In the genomic region with DNA sequence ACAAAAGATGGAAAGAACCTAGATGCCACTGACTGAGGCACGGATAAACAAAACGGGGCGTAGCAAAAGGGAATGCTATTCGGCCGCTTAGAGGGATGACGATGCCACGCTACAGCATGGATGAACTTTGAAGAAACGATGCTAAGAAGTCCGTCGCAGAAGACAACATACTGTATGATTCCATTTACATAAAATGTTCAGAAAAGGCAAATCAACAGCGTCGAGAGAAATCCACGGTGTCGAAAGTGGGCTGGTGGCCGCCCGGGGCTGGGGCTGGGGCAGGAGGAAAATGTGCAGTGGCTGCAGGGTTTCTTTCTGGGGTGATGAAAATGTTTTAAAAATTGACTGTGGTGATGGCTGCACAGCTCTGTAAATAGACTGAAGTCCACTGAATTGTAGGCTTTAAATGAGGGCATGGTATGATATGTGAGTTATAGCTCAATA, we compare ENCODE assay signal across 1 cellular context.
TF ChIP-seq lines count a peak whose summit lies in the region.

No MANE protein-coding gene starts in this region.

TF ChIP-seq in H1, 55 proteins besides CTCF, POLR2A, EP300 and RAD21:
- TF ChIP-seq RNF2 (IDR thresholded peaks at IDR 0.05; ENCODE audit: borderline replicate concordance, low read depth, low read length, missing control alignments, poor library complexity, severe bottlenecking) = no peak
- TF ChIP-seq, protein P1, sequence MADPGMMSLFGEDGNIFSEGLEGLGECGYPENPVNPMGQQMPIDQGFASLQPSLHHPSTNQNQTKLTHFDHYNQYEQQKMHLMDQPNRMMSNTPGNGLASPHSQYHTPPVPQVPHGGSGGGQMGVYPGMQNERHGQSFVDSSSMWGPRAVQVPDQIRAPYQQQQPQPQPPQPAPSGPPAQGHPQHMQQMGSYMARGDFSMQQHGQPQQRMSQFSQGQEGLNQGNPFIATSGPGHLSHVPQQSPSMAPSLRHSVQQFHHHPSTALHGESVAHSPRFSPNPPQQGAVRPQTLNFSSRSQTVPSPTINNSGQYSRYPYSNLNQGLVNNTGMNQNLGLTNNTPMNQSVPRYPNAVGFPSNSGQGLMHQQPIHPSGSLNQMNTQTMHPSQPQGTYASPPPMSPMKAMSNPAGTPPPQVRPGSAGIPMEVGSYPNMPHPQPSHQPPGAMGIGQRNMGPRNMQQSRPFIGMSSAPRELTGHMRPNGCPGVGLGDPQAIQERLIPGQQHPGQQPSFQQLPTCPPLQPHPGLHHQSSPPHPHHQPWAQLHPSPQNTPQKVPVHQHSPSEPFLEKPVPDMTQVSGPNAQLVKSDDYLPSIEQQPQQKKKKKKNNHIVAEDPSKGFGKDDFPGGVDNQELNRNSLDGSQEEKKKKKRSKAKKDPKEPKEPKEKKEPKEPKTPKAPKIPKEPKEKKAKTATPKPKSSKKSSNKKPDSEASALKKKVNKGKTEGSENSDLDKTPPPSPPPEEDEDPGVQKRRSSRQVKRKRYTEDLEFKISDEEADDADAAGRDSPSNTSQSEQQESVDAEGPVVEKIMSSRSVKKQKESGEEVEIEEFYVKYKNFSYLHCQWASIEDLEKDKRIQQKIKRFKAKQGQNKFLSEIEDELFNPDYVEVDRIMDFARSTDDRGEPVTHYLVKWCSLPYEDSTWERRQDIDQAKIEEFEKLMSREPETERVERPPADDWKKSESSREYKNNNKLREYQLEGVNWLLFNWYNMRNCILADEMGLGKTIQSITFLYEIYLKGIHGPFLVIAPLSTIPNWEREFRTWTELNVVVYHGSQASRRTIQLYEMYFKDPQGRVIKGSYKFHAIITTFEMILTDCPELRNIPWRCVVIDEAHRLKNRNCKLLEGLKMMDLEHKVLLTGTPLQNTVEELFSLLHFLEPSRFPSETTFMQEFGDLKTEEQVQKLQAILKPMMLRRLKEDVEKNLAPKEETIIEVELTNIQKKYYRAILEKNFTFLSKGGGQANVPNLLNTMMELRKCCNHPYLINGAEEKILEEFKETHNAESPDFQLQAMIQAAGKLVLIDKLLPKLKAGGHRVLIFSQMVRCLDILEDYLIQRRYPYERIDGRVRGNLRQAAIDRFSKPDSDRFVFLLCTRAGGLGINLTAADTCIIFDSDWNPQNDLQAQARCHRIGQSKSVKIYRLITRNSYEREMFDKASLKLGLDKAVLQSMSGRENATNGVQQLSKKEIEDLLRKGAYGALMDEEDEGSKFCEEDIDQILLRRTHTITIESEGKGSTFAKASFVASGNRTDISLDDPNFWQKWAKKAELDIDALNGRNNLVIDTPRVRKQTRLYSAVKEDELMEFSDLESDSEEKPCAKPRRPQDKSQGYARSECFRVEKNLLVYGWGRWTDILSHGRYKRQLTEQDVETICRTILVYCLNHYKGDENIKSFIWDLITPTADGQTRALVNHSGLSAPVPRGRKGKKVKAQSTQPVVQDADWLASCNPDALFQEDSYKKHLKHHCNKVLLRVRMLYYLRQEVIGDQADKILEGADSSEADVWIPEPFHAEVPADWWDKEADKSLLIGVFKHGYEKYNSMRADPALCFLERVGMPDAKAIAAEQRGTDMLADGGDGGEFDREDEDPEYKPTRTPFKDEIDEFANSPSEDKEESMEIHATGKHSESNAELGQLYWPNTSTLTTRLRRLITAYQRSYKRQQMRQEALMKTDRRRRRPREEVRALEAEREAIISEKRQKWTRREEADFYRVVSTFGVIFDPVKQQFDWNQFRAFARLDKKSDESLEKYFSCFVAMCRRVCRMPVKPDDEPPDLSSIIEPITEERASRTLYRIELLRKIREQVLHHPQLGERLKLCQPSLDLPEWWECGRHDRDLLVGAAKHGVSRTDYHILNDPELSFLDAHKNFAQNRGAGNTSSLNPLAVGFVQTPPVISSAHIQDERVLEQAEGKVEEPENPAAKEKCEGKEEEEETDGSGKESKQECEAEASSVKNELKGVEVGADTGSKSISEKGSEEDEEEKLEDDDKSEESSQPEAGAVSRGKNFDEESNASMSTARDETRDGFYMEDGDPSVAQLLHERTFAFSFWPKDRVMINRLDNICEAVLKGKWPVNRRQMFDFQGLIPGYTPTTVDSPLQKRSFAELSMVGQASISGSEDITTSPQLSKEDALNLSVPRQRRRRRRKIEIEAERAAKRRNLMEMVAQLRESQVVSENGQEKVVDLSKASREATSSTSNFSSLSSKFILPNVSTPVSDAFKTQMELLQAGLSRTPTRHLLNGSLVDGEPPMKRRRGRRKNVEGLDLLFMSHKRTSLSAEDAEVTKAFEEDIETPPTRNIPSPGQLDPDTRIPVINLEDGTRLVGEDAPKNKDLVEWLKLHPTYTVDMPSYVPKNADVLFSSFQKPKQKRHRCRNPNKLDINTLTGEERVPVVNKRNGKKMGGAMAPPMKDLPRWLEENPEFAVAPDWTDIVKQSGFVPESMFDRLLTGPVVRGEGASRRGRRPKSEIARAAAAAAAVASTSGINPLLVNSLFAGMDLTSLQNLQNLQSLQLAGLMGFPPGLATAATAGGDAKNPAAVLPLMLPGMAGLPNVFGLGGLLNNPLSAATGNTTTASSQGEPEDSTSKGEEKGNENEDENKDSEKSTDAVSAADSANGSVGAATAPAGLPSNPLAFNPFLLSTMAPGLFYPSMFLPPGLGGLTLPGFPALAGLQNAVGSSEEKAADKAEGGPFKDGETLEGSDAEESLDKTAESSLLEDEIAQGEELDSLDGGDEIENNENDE (IDR thresholded peaks at IDR 0.05; ENCODE audit: insufficient replicate concordance, low read length) = no peak
- TF ChIP-seq SIX5 (IDR thresholded peaks at IDR 0.05; ENCODE audit: low read depth, low read length) = no peak
- TF ChIP-seq EGR1 (IDR thresholded peaks at IDR 0.05; ENCODE audit: borderline replicate concordance, low read depth, low read length) = no peak
- TF ChIP-seq TAF1 (IDR thresholded peaks at IDR 0.05; ENCODE audit: low read depth, low read length) = no peak
- no peak for TF ChIP-seq CBX8 (IDR thresholded peaks at IDR 0.05; ENCODE audit: borderline replicate concordance, low read depth, low read length)
- TF ChIP-seq HDAC2 (IDR thresholded peaks at IDR 0.05; ENCODE audit: borderline replicate concordance in 1 of 2, low read depth in 2 of 2, low read length in 2 of 2) = no peak
- TF ChIP-seq TEAD4 (IDR thresholded peaks at IDR 0.05; ENCODE audit: low read depth, low read length) = no peak
- TF ChIP-seq SP4 (IDR thresholded peaks at IDR 0.05; ENCODE audit: low read length) = no peak
- no peak for TF ChIP-seq GABPA (IDR thresholded peaks at IDR 0.05; ENCODE audit: borderline replicate concordance, insufficient read depth, low read length)
- no peak for TF ChIP-seq KDM4A (IDR thresholded peaks at IDR 0.05; ENCODE audit: low read depth, low read length, severe bottlenecking)
- TF ChIP-seq SAP30 (IDR thresholded peaks at IDR 0.05; ENCODE audit: insufficient read depth, insufficient replicate concordance, low read length) = no peak
- TF ChIP-seq JUND (IDR thresholded peaks at IDR 0.05; ENCODE audit: low read length) = no peak
- no peak for TF ChIP-seq TBP (IDR thresholded peaks at IDR 0.05; ENCODE audit: low read depth, low read length)
- no peak for TF ChIP-seq HDAC6 (IDR thresholded peaks at IDR 0.05; ENCODE audit: low read depth, low read length)
- no peak for TF ChIP-seq SUZ12 (IDR thresholded peaks at IDR 0.05; ENCODE audit: low read length)
- TF ChIP-seq FOSL1 (IDR thresholded peaks at IDR 0.05; ENCODE audit: insufficient read depth, low read depth, low read length) = no peak
- TF ChIP-seq KDM5A (IDR thresholded peaks at IDR 0.05; ENCODE audit: low read length) = no peak
- TF ChIP-seq GTF2F1 (IDR thresholded peaks at IDR 0.05; ENCODE audit: borderline replicate concordance, low read depth, low read length) = no peak
TF ChIP-seq in H1: peak in this region for 0.
